Comparison of ENCODE assay signal across 31 cellular contexts in genomic region chr15:67361100-67361499, GRCh38.
"Had no signal": no experiment of that assay in that cellular context is flagged by ENCODE, and none has a peak within 500 bp of the region (broad histone marks: within the 10 kb centered on the region; RNA-seq: fewer than 3 reads in every experiment).

No MANE protein-coding gene starts in this region.

- H3K4me1 ChIP-seq: adrenal gland, esophagus squamous epithelium, gastroesophageal sphincter, heart right ventricle had no signal

- H3K27me3 ChIP-seq: adrenal gland, body of pancreas, esophagus squamous epithelium, gastroesophageal sphincter, heart right ventricle, hepatocyte had no signal

- H3K9me3 ChIP-seq: adrenal gland, body of pancreas, esophagus squamous epithelium, gastroesophageal sphincter had no signal

- DNase-seq: activated CD4-positive, alpha-beta T cell treated with anti-CD3 and anti-CD28 coated beads for 1 hour; activated CD4-positive, alpha-beta T cell treated with anti-CD3 and anti-CD28 coated beads for 48 hours; activated CD4-positive, alpha-beta T cell treated with anti-CD3 and anti-CD28 coated beads, Interleukin-2, amount 50 U/mL, for 1 hour; activated CD4-positive, alpha-beta T cell treated with anti-CD3 and anti-CD28 coated beads, Interleukin-2, amount 50 U/mL, for 48 hours; activated CD8-positive, alpha-beta memory T cell treated with anti-CD3 and anti-CD28 coated beads, Interleukin-2, amount 10 ng/mL, durations not matched to agents 7 days and 5 days; activated CD8-positive, alpha-beta memory T cell treated with anti-CD3 and anti-CD28 coated beads, Interleukin-2, amount 50 U/mL, for 4 hours; activated CD8-positive, alpha-beta T cell treated with anti-CD3 and anti-CD28 coated beads, Interleukin-2, amount 10 ng/mL, durations not matched to agents 7 days and 5 days; activated effector memory CD4-positive, alpha-beta T cell treated with anti-CD3 and anti-CD28 coated beads, Interleukin-2, amount 50 U/mL, for 16 hours; activated naive CD4-positive, alpha-beta T cell treated with anti-CD3 and anti-CD28 coated beads for 36 hours; activated naive CD8-positive, alpha-beta T cell treated with anti-CD3 and anti-CD28 coated beads for 36 hours; activated naive CD8-positive, alpha-beta T cell treated with anti-CD3 and anti-CD28 coated beads, Interleukin-2, amount 50 U/mL, for 24 hours; activated T-cell treated with anti-CD3 and anti-CD28 coated beads, Interleukin-2, amount 50 U/mL, for 1 hour; activated T-cell treated with anti-CD3 and anti-CD28 coated beads, Interleukin-2, amount 50 U/mL, for 48 hours; adrenal gland; amygdala; aorta; body of pancreas; caudate nucleus; cortex of kidney; dermis blood vessel endothelial cell; effector CD4-positive, alpha-beta T cell; effector memory CD8-positive, alpha-beta T cell; esophagus squamous epithelium; foreskin melanocyte; heart right ventricle; T-helper 17 cell; T1000 had no signal

- H3K4me3 ChIP-seq: adrenal gland, body of pancreas, esophagus squamous epithelium, gastroesophageal sphincter, heart right ventricle, hepatocyte had no signal

- H3K36me3 ChIP-seq: adrenal gland, esophagus squamous epithelium, gastroesophageal sphincter, heart right ventricle had no signal

- H3K27ac ChIP-seq: adrenal gland, body of pancreas, esophagus squamous epithelium, gastroesophageal sphincter, heart right ventricle, hepatocyte had no signal

- ATAC-seq: activated CD8-positive, alpha-beta memory T cell treated with anti-CD3 and anti-CD28 coated beads, Interleukin-2, amount 10 ng/mL, durations not matched to agents 7 days and 5 days; activated CD8-positive, alpha-beta T cell treated with anti-CD3 and anti-CD28 coated beads, Interleukin-2, amount 10 ng/mL, durations not matched to agents 7 days and 5 days; activated naive CD8-positive, alpha-beta T cell treated with anti-CD3 and anti-CD28 coated beads, Interleukin-2, amount 50 U/mL, for 24 hours; body of pancreas; effector memory CD8-positive, alpha-beta T cell; gastroesophageal sphincter; heart right ventricle; T-helper 17 cell; WTC11 had no signal

- FAIRE-seq: colon had no signal
